ENCODE assay signal across 8 cellular contexts in genomic region chr17:17723354-17724261, GRCh38. TPM values are rescaled to one million over a fixed set of nuclear protein-coding genes. Genes with fewer than 3 reads are reported as not detected.
DNase-seq lines count a peak whose midpoint lies in the region.

No MANE protein-coding gene starts in this region.

- in situ Hi-C loops in SK-MEL-5 (cut with HindIII; ENCODE audit: low pct_unique_long_range_greater_than_20kb, low sequenced_read_pairs), result no loop called here

- DNase-seq in DMS79 treated with DMSO at 0.1 percent for 48 hours (lab: John Stamatoyannopoulos, UW), result peak; percentile 14
- DNase-seq in DMS79 (lab: John Stamatoyannopoulos, UW), result no peak
- DNase-seq in SK-MEL-5 (ENCODE audit: low read depth, low spot score), result peak; percentile 47
- DNase-seq in caudate nucleus (lab: John Stamatoyannopoulos, UW), result peak in 37 of 61 donors; percentile 29 to 75 (median 54)
- peak; percentile 41 for DNase-seq in kidney glomerular epithelial cell (lab: John Stamatoyannopoulos, UW)
- DNase-seq in stimulated activated CD4-positive, alpha-beta T cell treated with anti-CD3 and anti-CD28 coated beads, Interleukin-4, amount 100 ng/mL, for 24 hours, result peak; percentile 17
- no peak for DNase-seq in A172 (ENCODE audit: low spot score)
- no peak for DNase-seq in SIG-M5 (lab: John Stamatoyannopoulos, UW)

- H3K27ac ChIP-seq in caudate nucleus (ENCODE audit: low read depth, low read length), result peak overlapping the region; percentile 27

RNA-seq across cellular contexts. Expression of gene RAI1, which starts 42.4 kb away (rescaled TPM):
- 9.4 and 15.9 TPM in 2 replicates for total RNA-seq in SK-MEL-5 (2014; rRNA removed; shearing (Covaris generic))
- 59.3 and 80.8 TPM in 2 replicates for polyA plus RNA-seq in SK-MEL-5 (2015; cell fraction: cytosol; rRNA removed)
- polyA plus RNA-seq in SK-MEL-5 (2015; cell fraction: nucleus; rRNA removed), result 57.7 and 83.7 TPM in 2 replicates
- total RNA-seq in A172 (2014; rRNA removed; shearing (Covaris generic)), result 5.9 and 8.8 TPM in 2 replicates

Comparison
In these comparisons a context has a peak if more than half of its experiments do, and no peak if none do; other contexts are left out.
1. DNase-seq: peak in DMS79 treated with DMSO at 0.1 percent for 48 hours (single experiment), SK-MEL-5 (single experiment), caudate nucleus (37 of 61), kidney glomerular epithelial cell (single experiment) and stimulated activated CD4-positive, alpha-beta T cell treated with anti-CD3 and anti-CD28 coated beads, Interleukin-4, amount 100 ng/mL, for 24 hours (single experiment); none in DMS79 (single experiment), A172 (single experiment) and SIG-M5 (single experiment).